In the genomic region with DNA sequence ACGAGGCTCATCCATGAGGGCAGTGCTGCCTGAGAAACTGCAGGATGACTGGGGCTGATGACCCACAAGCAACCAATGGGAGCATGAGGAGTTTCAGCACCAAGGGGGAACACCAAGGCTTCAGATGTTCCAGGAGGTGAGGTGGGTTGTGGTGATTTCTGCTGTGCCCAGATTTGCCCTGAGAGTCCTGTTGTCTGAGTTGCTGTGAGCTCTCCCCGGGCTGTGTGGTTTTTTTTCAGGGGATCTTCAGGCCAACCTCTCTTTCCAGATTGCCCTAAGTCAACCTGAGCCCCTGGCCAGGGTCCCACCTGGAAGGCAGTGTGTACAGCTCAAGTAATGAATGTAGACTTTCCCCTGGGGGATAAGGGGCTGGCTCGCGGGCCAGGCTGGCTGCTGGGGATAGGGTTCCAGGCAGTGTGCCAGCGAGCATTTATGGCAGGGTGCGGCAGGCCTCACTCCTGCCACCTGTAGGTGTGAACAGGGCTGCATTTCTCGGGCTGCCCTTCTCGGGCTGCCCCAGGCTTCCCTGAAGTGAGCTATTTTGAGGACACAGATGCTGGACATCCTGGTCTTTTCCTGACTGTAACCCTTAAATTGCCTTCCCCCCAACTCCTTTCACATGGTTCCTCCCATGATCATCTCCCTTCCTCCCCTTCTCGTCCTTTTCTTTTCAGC, we compare ENCODE assay signal across 9 cellular contexts. TPM values are rescaled to one million over a fixed set of nuclear protein-coding genes. Genes with fewer than 3 reads are reported as not detected.
DNase-seq lines count a peak whose midpoint lies in the region; ATAC-seq lines count a peak whose summit lies in the region.
"Had no signal": no experiment of that assay in that cellular context is flagged by ENCODE, and none has a peak within 500 bp of the region (broad histone marks: within the 10 kb centered on the region; RNA-seq: fewer than 3 reads in every experiment).

No MANE protein-coding gene starts in this region.

- peak; percentile 55 for ATAC-seq in activated naive CD8-positive, alpha-beta T cell treated with anti-CD3 and anti-CD28 coated beads, Interleukin-2, amount 50 U/mL, for 24 hours
- ATAC-seq in left lobe of liver = peak; percentile 60
- no peak for ATAC-seq in HG02623 (IDR thresholded peaks at IDR 0.05; ENCODE audit: unreplicated experiment)

- H3K36me3 Mint-ChIP-seq in activated naive CD8-positive, alpha-beta T cell treated with anti-CD3 and anti-CD28 coated beads, Interleukin-2, amount 50 U/mL, for 24 hours (ENCODE audit: low read depth) = no peaks in the 10 kb centered on the region
- H3K36me3 Mint-ChIP-seq: natural killer cell had no signal

- no peaks in the 10 kb centered on the region for H3K9me3 Mint-ChIP-seq in activated naive CD8-positive, alpha-beta T cell treated with anti-CD3 and anti-CD28 coated beads, Interleukin-2, amount 50 U/mL, for 24 hours
- H3K9me3 Mint-ChIP-seq: natural killer cell had no signal

- no peaks in the 10 kb centered on the region for H3K4me1 Mint-ChIP-seq in activated naive CD8-positive, alpha-beta T cell treated with anti-CD3 and anti-CD28 coated beads, Interleukin-2, amount 50 U/mL, for 24 hours
- H3K4me1 Mint-ChIP-seq: natural killer cell had no signal

- no peak overlapping the region for H3K4me3 Mint-ChIP-seq in activated naive CD8-positive, alpha-beta T cell treated with anti-CD3 and anti-CD28 coated beads, Interleukin-2, amount 50 U/mL, for 24 hours
- H3K4me3 Mint-ChIP-seq: natural killer cell had no signal

- peak; percentile 57 for DNase-seq in activated CD8-positive, alpha-beta memory T cell treated with anti-CD3 and anti-CD28 coated beads, Interleukin-2, amount 50 U/mL, for 48 hours
- no peak for DNase-seq in activated CD8-positive, alpha-beta memory T cell treated with anti-CD3 and anti-CD28 coated beads for 24 hours
- DNase-seq in NCI-H2029 treated with DMSO at 0.1 percent for 48 hours (lab: John Stamatoyannopoulos, UW) (peak; percentile 40), left lobe of liver (ENCODE audit: low spot score) (no peak), NOMO-1 treated with dmso at 0.1 percent for 144 hours (lab: John Stamatoyannopoulos, UW; ENCODE audit: unreplicated experiment) (no peak), medulla oblongata (ENCODE audit: extremely low spot score) (no peak)
- peak; percentile 24 for DNase-seq in activated naive CD8-positive, alpha-beta T cell treated with anti-CD3 and anti-CD28 coated beads, Interleukin-2, amount 50 U/mL, for 24 hours
- DNase-seq: natural killer cell had no signal

- H3K27me3 Mint-ChIP-seq in activated naive CD8-positive, alpha-beta T cell treated with anti-CD3 and anti-CD28 coated beads, Interleukin-2, amount 50 U/mL, for 24 hours = peaks cover 19% of the 10 kb centered on the region

- no peak overlapping the region for H3K27ac Mint-ChIP-seq in activated naive CD8-positive, alpha-beta T cell treated with anti-CD3 and anti-CD28 coated beads, Interleukin-2, amount 50 U/mL, for 24 hours
- H3K27ac Mint-ChIP-seq: natural killer cell had no signal

RNA-seq across cellular contexts. Expression of a gene that starts 9.8 kb away (rescaled TPM):
- not detected for total RNA-seq in left lobe of liver
- total RNA-seq: natural killer cell had no signal

RNA-seq across cellular contexts. Expression of a gene that starts 40.7 kb away (rescaled TPM):
- total RNA-seq in left lobe of liver = not detected
- total RNA-seq: natural killer cell had no signal

RNA-seq across cellular contexts. Expression of a gene that starts 53.8 kb away (rescaled TPM):
- not detected for total RNA-seq in left lobe of liver
- total RNA-seq: natural killer cell had no signal

Comparison
In these comparisons a context has a peak if more than half of its experiments do, and no peak if none do; other contexts are left out.
1. DNase-seq: peak in activated CD8-positive, alpha-beta memory T cell treated with anti-CD3 and anti-CD28 coated beads, Interleukin-2, amount 50 U/mL, for 48 hours (single experiment), NCI-H2029 treated with DMSO at 0.1 percent for 48 hours (single experiment) and activated naive CD8-positive, alpha-beta T cell treated with anti-CD3 and anti-CD28 coated beads, Interleukin-2, amount 50 U/mL, for 24 hours (single experiment); none in activated CD8-positive, alpha-beta memory T cell treated with anti-CD3 and anti-CD28 coated beads for 24 hours (single experiment), left lobe of liver (single experiment), NOMO-1 treated with dmso at 0.1 percent for 144 hours (single experiment) and medulla oblongata (single experiment).